ENCODE assay signal across 9 cellular contexts in the genomic region with DNA sequence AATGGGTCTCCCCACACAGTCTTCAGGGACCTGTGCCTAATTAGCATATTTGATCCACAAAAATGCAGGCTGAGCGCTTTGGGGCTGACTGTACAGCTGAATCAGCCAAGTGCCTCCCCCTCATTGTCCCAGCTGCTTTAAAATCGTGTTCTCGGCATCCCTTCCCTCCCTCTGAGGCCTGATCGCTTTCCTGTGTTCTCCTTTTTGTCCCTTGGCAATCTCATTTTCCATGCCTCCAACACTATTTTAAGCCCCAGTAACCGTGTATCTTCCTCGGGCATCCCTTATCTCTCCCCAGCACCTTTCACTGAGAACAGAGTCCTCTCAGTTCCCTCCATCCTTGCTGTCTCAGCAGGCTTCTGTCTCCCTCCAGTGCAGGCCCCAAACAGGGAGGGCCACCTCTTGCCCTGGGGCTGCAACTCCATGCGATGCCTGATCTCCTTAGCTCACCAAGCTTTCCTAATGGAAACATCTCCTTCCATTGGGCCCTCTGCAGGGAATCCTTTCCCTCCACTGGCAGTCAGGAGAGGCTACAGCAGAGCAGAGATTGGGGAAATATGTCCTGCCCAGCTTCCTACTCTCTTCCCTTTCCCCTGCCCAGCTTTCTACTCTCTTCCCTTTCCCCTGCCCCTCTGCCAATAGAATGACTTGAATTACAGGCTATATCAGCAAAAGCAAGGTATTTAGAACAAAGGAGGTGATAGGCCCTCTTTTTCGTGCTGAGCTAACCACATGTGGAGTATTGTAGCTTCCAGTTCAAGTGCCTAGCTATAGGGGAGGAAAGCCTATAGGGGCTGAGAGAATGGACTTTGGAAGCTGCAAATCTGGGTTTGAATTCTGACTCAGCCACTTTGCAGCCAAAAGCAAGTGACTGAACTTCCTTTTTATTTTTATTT. TPM values are rescaled to one million over a fixed set of nuclear protein-coding genes. Genes with fewer than 3 reads are reported as not detected.
A peak's percentile ranks its signal among the peaks of the same experiment; 100 is the strongest.
DNase-seq lines count a peak whose midpoint lies in the region; ATAC-seq and TF ChIP-seq lines count a peak whose summit lies in the region.
"Had no signal": no experiment of that assay in that cellular context is flagged by ENCODE, and none has a peak within 500 bp of the region (broad histone marks: within the 10 kb centered on the region; RNA-seq: fewer than 3 reads in every experiment).

No MANE protein-coding gene starts in this region.

- H3K4me2 ChIP-seq in H9 (ENCODE audit: insufficient read depth, insufficient read length, low read length) (no peak overlapping the region), Karpas-422 (ENCODE audit: low read depth, low read length, poor library complexity, severe bottlenecking) (no peak overlapping the region)

- H3K9me3 Mint-ChIP-seq in H9 = no peaks in the 10 kb centered on the region
- no peaks in the 10 kb centered on the region for H3K9me3 Mint-ChIP-seq in activated naive CD4-positive, alpha-beta T cell treated with anti-CD3 and anti-CD28 coated beads, Interleukin-2, amount 50 U/mL, for 72 hours

- no peak overlapping the region for H4K91ac ChIP-seq in H9 (ENCODE audit: insufficient read length, low read depth, low read length)

- no peak overlapping the region for H4K5ac ChIP-seq in H9 (ENCODE audit: insufficient read length, low read depth, low read length)

- H4K20me1 ChIP-seq in H9 (ENCODE audit: control insufficient read depth, insufficient read depth, insufficient read length) (no peaks in the 10 kb centered on the region), Karpas-422 (ENCODE audit: insufficient read depth, low read depth, low read length) (no peaks in the 10 kb centered on the region)

- H4K8ac ChIP-seq in H9 (replicated peaks; ENCODE audit: insufficient read length, low read depth, low read length) = no peak overlapping the region

- H3K14ac ChIP-seq in H9 (ENCODE audit: insufficient read depth, low read length) = peak overlapping the region; percentile 34; the same call in 1 of the 2 replicates

- no peak overlapping the region for H3K56ac ChIP-seq in H9 (ENCODE audit: insufficient read length, low read depth, low read length)

- peaks cover 2% of the 10 kb centered on the region for H3K27me3 Mint-ChIP-seq in H9 (ENCODE audit: low read depth)

- no peak overlapping the region for H3T11ph ChIP-seq in H9 (ENCODE audit: low read length)

- H3K36me3 ChIP-seq in ascending aorta (no peaks in the 10 kb centered on the region), right atrium auricular region (no peaks in the 10 kb centered on the region), Karpas-422 (ENCODE audit: insufficient read depth, low read length) (no peaks in the 10 kb centered on the region)

- DNase-seq in H9 (no peak), ascending aorta (ENCODE audit: low spot score in 2 of 2) (no peak), right atrium auricular region (ENCODE audit: low spot score) (no peak), skeletal muscle cell (ENCODE audit: low read depth) (peak; percentile 61), Karpas-422 (no peak), MV-4-11 (lab: John Stamatoyannopoulos, UW) (no peak)
- no peak for DNase-seq in effector CD4-positive, alpha-beta T cell
- DNase-seq in activated naive CD4-positive, alpha-beta T cell treated with anti-CD3 and anti-CD28 coated beads, Interleukin-2, amount 50 U/mL, for 72 hours (ENCODE audit: low spot score in 2 of 2) = no peak
- DNase-seq: NCI-H1105 had no signal

- H3K9me3 ChIP-seq in H9 (ENCODE audit: control insufficient read depth, low read depth, low read length) = no peaks in the 10 kb centered on the region
- H3K9me3 ChIP-seq in ascending aorta = no peaks in the 10 kb centered on the region
- H3K9me3 ChIP-seq in right atrium auricular region = no peaks in the 10 kb centered on the region
- H3K9me3 ChIP-seq in Karpas-422 (ENCODE audit: low read length) = no peaks in the 10 kb centered on the region

- H3K79me2 ChIP-seq in H9 (ENCODE audit: insufficient read depth, low read length) (no peaks in the 10 kb centered on the region), Karpas-422 (ENCODE audit: low read length) (no peaks in the 10 kb centered on the region)

- no peaks in the 10 kb centered on the region for H3K4me1 ChIP-seq in H9 (ENCODE audit: insufficient read depth, low read length)
- peaks cover 3 to 6% of the 10 kb centered on the region in 2 donors for H3K4me1 ChIP-seq in ascending aorta
- H3K4me1 ChIP-seq in right atrium auricular region = peaks cover 0 to 51% of the 10 kb centered on the region in 2 donors
- peaks cover 3% of the 10 kb centered on the region; the same call in 1 of the 2 replicates for H3K4me1 ChIP-seq in Karpas-422 (ENCODE audit: low read length)

- H2BK12ac ChIP-seq in H9 (ENCODE audit: insufficient read length, low read depth, low read length) = no peak overlapping the region

- no peaks in the 10 kb centered on the region for H3K79me1 ChIP-seq in H9 (ENCODE audit: insufficient read depth, low read depth, low read length, poor library complexity, severe bottlenecking)

- H3K36me3 Mint-ChIP-seq in H9 (ENCODE audit: insufficient read depth in 1 of 3, low read depth in 3 of 3) = no peaks in the 10 kb centered on the region
- no peaks in the 10 kb centered on the region for H3K36me3 Mint-ChIP-seq in activated naive CD4-positive, alpha-beta T cell treated with anti-CD3 and anti-CD28 coated beads, Interleukin-2, amount 50 U/mL, for 72 hours

- no peak overlapping the region; a peak in 1 of 7 replicates for H3K27ac Mint-ChIP-seq in H9
- no peak overlapping the region for H3K27ac Mint-ChIP-seq in activated naive CD4-positive, alpha-beta T cell treated with anti-CD3 and anti-CD28 coated beads, Interleukin-2, amount 50 U/mL, for 72 hours

- no peak overlapping the region for H2AK5ac ChIP-seq in H9 (ENCODE audit: insufficient read length, low read length)

- H3K9me2 ChIP-seq in Karpas-422 (replicated peaks; ENCODE audit: insufficient read depth, low read length) = no peaks in the 10 kb centered on the region

- H3K4me3 ChIP-seq in ascending aorta (no peak overlapping the region), right atrium auricular region (no peak overlapping the region), skeletal muscle cell (ENCODE audit: low read depth, low read length) (no peak overlapping the region), Karpas-422 (ENCODE audit: low read length) (no peak overlapping the region)

- no peak overlapping the region for H2BK5ac ChIP-seq in H9 (ENCODE audit: insufficient read length, low read length)

- H2BK20ac ChIP-seq in H9 (ENCODE audit: low read depth, low read length, poor library complexity, severe bottlenecking) = no peak overlapping the region

- no CpG with 5 or more reads among the region's 8 CpGs for WGBS in H9 (ENCODE audit: extremely low coverage, insufficient read length, low lambda C conversion rate)

- H3K9ac ChIP-seq in H9 (ENCODE audit: extremely low read depth, insufficient read length, low read length) = no peak overlapping the region
- H3K9ac ChIP-seq in Karpas-422 (ENCODE audit: low read length) = no peak overlapping the region

- no peak overlapping the region for H2BK120ac ChIP-seq in H9 (ENCODE audit: low read depth, low read length, poor library complexity, severe bottlenecking)

- H3K27me3 ChIP-seq in H9 (ENCODE audit: insufficient read depth, low read length) = no peaks in the 10 kb centered on the region
- no peaks in the 10 kb centered on the region for H3K27me3 ChIP-seq in ascending aorta
- H3K27me3 ChIP-seq in right atrium auricular region = no peaks in the 10 kb centered on the region
- no peaks in the 10 kb centered on the region for H3K27me3 ChIP-seq in Karpas-422 (ENCODE audit: low read length)

- H3K18ac ChIP-seq in H9 (ENCODE audit: insufficient read length, low read depth, low read length) = no peak overlapping the region

- intact Hi-C loops in ascending aorta (cut with DNase I) = no loop called here

- H3K23me2 ChIP-seq in H9 (ENCODE audit: insufficient read length, low read depth, low read length, poor library complexity, severe bottlenecking) = no peaks in the 10 kb centered on the region

- H3K27ac ChIP-seq in H9 (ENCODE audit: insufficient read length, low read depth, low read length) = no peak overlapping the region
- peak overlapping the region; percentile 31 to 44 for H3K27ac ChIP-seq in ascending aorta
- peak overlapping the region; percentile 70 to 81 for H3K27ac ChIP-seq in right atrium auricular region
- H3K27ac ChIP-seq in Karpas-422 (ENCODE audit: low read length) = no peak overlapping the region

- H3K4ac ChIP-seq in H9 (ENCODE audit: low read depth, low read length) = no peak overlapping the region

- H3K4me3 Mint-ChIP-seq in H9 = no peak overlapping the region

- TF ChIP-seq CTCF in H9 (conservative IDR thresholded peaks at IDR 0.05) (no peak), ascending aorta (IDR thresholded peaks at IDR 0.05) (no peak), right atrium auricular region (IDR thresholded peaks at IDR 0.05) (no peak)

- H2AFZ ChIP-seq in H9 (ENCODE audit: low read length) (no peak overlapping the region), Karpas-422 (ENCODE audit: low read length) (no peak overlapping the region)

- H3K23ac ChIP-seq in H9 (ENCODE audit: insufficient read length, low read depth, low read length) = no peak overlapping the region

- ATAC-seq in activated naive CD4-positive, alpha-beta T cell treated with anti-CD3 and anti-CD28 coated beads, Interleukin-2, amount 50 U/mL, for 72 hours = no peak

- H2BK15ac ChIP-seq in H9 (ENCODE audit: low read depth, low read length) = no peak overlapping the region

- peaks cover 12 to 25% of the 10 kb centered on the region in 2 experiments for H3K4me1 Mint-ChIP-seq in H9

RNA-seq across cellular contexts. Expression of a gene that starts 13.9 kb away (rescaled TPM):
- 116 and 124 TPM in 2 replicates for total RNA-seq in H9 (2021)
- 66.8 TPM for total RNA-seq in ascending aorta
- total RNA-seq in right atrium auricular region = 100 to 1,000 TPM; 125 to 137 TPM
- total RNA-seq in Karpas-422 (2014; rRNA removed; shearing (Covaris generic); ENCODE audit: low replicate concordance) = 53.9 and 74.1 TPM in 2 replicates
- 100 to 1,000 TPM in 1 of 2 donors, 10 to 100 TPM in 1; 72.2 to 107 TPM for total RNA-seq in activated naive CD4-positive, alpha-beta T cell treated with anti-CD3 and anti-CD28 coated beads, Interleukin-2, amount 50 U/mL, for 72 hours

RNA-seq across cellular contexts. Expression of a gene that starts 14.2 kb away (rescaled TPM):
- total RNA-seq in H9 (2021) = 13.4 and 13.9 TPM in 2 replicates
- total RNA-seq in ascending aorta = 59.3 TPM
- total RNA-seq in right atrium auricular region = 10 to 100 TPM; 17.0 to 22.9 TPM
- 16.1 and 22.4 TPM in 2 replicates for total RNA-seq in Karpas-422 (2014; rRNA removed; shearing (Covaris generic); ENCODE audit: low replicate concordance)
- total RNA-seq in activated naive CD4-positive, alpha-beta T cell treated with anti-CD3 and anti-CD28 coated beads, Interleukin-2, amount 50 U/mL, for 72 hours = 10 to 100 TPM; 16.3 to 18.6 TPM

RNA-seq across cellular contexts. Expression of a gene that starts 57.0 kb away (rescaled TPM):
- total RNA-seq in H9 (2021) = 46.5 and 48.2 TPM in 2 replicates
- total RNA-seq in ascending aorta = 24.9 TPM
- 10 to 100 TPM; 24.3 to 37.5 TPM for total RNA-seq in right atrium auricular region
- total RNA-seq in Karpas-422 (2014; rRNA removed; shearing (Covaris generic); ENCODE audit: low replicate concordance) = 29.0 and 29.5 TPM in 2 replicates
- total RNA-seq in activated naive CD4-positive, alpha-beta T cell treated with anti-CD3 and anti-CD28 coated beads, Interleukin-2, amount 50 U/mL, for 72 hours = 10 to 100 TPM; 55.0 to 73.2 TPM

Comparison
In these comparisons a context has a peak if more than half of its experiments do, and no peak if none do; other contexts are left out.
1. H3K27ac ChIP-seq: peak in ascending aorta (2 of 2) and right atrium auricular region (2 of 2); none in H9 (single experiment) and Karpas-422 (single experiment).